Comparison of ENCODE assay signal across 1 cellular context in the genomic region with DNA sequence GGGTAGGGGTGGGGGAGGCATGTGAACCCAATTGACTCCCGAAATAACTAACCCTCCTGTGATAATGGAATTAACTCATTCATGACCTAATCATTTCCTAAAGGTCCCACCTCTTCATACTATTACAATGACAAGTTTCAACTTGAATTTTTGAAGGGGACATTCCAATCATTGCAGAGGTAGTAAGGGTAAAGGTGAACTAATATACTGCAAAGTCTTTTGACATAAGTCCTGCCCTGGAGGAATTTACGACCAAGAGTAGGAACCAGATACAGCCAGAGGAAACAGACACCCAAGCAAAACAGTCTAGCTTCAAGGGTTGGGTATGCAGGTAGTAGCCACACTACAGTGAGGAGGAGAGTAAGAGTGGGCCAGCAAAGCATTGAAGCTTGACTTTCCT.
TF ChIP-seq lines count a peak whose summit lies in the region.

No MANE protein-coding gene starts in this region.

TF ChIP-seq in A549, 52 proteins besides CTCF, POLR2A, EP300 and RAD21 (continued from another document):
- no peak for TF ChIP-seq MAFK (IDR thresholded peaks at IDR 0.05; ENCODE audit: partially characterized antibody)
TF ChIP-seq in A549: peak in this region for 0.
